Comparison of ENCODE assay signal across 1 cellular context in the genomic region with DNA sequence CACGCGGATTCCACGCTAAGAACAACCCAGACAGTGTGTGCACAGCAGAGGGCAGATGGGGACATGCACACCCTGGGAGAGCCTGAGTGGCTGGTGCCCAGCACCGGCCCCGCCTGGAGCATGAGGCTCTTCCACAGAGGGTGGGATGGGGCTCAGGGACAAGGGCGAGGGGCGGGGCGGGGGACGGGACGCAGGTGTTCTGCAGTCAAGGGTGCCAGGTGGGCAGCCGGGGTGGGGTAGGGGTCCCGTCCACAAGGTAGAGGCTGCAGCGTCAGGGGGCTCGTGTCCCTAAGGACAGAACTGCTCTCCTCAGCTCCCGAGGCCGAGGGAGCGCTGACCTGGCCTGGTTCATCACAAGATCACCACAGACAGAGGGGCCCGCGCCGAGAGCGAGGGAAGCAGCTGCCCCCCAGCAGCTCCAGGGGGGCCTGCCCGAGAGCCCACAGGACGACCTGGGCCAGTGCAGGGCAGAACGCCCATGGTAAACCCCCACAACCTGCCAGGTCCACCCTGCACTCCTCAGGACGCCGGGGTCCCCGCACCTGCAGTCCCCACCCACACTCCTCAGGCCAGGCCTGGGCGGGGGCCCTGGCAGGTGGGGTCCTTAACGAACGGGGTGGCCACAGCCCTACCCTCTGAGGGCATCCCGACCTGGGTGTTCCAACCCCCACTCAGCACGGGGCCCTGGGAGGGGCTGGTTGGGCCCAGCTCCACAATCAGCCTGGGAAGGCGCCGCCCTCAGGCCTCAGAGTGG.
A peak's percentile ranks its signal among the peaks of the same experiment; 100 is the strongest.
TF ChIP-seq lines count a peak whose summit lies in the region.

No MANE protein-coding gene starts in this region.

TF ChIP-seq in HEK293, 187 proteins besides CTCF, POLR2A, EP300 and RAD21 (continued from another document):
- TF ChIP-seq MEIS1 (CRISPR knock-in tag; IDR thresholded peaks at IDR 0.05; ENCODE audit: borderline replicate concordance) (no peak), TCF7L2 (IDR thresholded peaks at IDR 0.05; ENCODE audit: borderline replicate concordance, low read depth, low read length) (no peak), YY2 (tag by site-specific recombination; IDR thresholded peaks at IDR 0.05) (no peak), ZNF366 (tag by site-specific recombination; conservative IDR thresholded peaks at IDR 0.05) (0 out of 2 replicates have a peak, but pooled peaks have one; percentile 0), ZNF37A (tag by site-specific recombination; IDR thresholded peaks at IDR 0.05) (no peak), ZNF423 (tag by site-specific recombination; IDR thresholded peaks at IDR 0.05) (no peak), ZNF223 (tag by site-specific recombination; IDR thresholded peaks at IDR 0.05) (no peak), SP2 (tag by site-specific recombination; IDR thresholded peaks at IDR 0.05) (no peak), ZNF211 (tag by site-specific recombination; IDR thresholded peaks at IDR 0.05; ENCODE audit: low read depth) (no peak), ZNF433 (tag by site-specific recombination; IDR thresholded peaks at IDR 0.05; ENCODE audit: low read depth) (no peak), ZNF248 (tag by site-specific recombination; IDR thresholded peaks at IDR 0.05) (no peak)
- TF ChIP-seq, protein P1, sequence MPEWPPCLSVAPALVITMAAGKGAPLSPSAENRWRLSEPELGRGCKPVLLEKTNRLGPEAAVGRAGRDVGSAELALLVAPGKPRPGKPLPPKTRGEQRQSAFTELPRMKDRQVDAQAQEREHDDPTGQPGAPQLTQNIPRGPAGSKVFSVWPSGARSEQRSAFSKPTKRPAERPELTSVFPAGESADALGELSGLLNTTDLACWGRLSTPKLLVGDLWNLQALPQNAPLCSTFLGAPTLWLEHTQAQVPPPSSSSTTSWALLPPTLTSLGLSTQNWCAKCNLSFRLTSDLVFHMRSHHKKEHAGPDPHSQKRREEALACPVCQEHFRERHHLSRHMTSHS (tag by site-specific recombination; IDR thresholded peaks at IDR 0.05) = no peak
- TF ChIP-seq, protein P2, sequence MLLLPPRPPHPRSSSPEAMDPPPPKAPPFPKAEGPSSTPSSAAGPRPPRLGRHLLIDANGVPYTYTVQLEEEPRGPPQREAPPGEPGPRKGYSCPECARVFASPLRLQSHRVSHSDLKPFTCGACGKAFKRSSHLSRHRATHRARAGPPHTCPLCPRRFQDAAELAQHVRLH (tag by site-specific recombination; IDR thresholded peaks at IDR 0.05) = no peak
- TF ChIP-seq, protein P3, sequence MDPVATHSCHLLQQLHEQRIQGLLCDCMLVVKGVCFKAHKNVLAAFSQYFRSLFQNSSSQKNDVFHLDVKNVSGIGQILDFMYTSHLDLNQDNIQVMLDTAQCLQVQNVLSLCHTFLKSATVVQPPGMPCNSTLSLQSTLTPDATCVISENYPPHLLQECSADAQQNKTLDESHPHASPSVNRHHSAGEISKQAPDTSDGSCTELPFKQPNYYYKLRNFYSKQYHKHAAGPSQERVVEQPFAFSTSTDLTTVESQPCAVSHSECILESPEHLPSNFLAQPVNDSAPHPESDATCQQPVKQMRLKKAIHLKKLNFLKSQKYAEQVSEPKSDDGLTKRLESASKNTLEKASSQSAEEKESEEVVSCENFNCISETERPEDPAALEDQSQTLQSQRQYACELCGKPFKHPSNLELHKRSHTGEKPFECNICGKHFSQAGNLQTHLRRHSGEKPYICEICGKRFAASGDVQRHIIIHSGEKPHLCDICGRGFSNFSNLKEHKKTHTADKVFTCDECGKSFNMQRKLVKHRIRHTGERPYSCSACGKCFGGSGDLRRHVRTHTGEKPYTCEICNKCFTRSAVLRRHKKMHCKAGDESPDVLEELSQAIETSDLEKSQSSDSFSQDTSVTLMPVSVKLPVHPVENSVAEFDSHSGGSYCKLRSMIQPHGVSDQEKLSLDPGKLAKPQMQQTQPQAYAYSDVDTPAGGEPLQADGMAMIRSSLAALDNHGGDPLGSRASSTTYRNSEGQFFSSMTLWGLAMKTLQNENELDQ (tag by site-specific recombination; IDR thresholded peaks at IDR 0.05; ENCODE audit: low read depth) = no peak
- TF ChIP-seq, protein P4, sequence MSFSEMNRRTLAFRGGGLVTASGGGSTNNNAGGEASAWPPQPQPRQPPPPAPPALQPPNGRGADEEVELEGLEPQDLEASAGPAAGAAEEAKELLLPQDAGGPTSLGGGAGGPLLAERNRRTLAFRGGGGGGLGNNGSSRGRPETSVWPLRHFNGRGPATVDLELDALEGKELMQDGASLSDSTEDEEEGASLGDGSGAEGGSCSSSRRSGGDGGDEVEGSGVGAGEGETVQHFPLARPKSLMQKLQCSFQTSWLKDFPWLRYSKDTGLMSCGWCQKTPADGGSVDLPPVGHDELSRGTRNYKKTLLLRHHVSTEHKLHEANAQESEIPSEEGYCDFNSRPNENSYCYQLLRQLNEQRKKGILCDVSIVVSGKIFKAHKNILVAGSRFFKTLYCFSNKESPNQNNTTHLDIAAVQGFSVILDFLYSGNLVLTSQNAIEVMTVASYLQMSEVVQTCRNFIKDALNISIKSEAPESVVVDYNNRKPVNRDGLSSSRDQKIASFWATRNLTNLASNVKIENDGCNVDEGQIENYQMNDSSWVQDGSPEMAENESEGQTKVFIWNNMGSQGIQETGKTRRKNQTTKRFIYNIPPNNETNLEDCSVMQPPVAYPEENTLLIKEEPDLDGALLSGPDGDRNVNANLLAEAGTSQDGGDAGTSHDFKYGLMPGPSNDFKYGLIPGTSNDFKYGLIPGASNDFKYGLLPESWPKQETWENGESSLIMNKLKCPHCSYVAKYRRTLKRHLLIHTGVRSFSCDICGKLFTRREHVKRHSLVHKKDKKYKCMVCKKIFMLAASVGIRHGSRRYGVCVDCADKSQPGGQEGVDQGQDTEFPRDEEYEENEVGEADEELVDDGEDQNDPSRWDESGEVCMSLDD (tag by site-specific recombination; IDR thresholded peaks at IDR 0.05) = no peak
- TF ChIP-seq, protein P5, sequence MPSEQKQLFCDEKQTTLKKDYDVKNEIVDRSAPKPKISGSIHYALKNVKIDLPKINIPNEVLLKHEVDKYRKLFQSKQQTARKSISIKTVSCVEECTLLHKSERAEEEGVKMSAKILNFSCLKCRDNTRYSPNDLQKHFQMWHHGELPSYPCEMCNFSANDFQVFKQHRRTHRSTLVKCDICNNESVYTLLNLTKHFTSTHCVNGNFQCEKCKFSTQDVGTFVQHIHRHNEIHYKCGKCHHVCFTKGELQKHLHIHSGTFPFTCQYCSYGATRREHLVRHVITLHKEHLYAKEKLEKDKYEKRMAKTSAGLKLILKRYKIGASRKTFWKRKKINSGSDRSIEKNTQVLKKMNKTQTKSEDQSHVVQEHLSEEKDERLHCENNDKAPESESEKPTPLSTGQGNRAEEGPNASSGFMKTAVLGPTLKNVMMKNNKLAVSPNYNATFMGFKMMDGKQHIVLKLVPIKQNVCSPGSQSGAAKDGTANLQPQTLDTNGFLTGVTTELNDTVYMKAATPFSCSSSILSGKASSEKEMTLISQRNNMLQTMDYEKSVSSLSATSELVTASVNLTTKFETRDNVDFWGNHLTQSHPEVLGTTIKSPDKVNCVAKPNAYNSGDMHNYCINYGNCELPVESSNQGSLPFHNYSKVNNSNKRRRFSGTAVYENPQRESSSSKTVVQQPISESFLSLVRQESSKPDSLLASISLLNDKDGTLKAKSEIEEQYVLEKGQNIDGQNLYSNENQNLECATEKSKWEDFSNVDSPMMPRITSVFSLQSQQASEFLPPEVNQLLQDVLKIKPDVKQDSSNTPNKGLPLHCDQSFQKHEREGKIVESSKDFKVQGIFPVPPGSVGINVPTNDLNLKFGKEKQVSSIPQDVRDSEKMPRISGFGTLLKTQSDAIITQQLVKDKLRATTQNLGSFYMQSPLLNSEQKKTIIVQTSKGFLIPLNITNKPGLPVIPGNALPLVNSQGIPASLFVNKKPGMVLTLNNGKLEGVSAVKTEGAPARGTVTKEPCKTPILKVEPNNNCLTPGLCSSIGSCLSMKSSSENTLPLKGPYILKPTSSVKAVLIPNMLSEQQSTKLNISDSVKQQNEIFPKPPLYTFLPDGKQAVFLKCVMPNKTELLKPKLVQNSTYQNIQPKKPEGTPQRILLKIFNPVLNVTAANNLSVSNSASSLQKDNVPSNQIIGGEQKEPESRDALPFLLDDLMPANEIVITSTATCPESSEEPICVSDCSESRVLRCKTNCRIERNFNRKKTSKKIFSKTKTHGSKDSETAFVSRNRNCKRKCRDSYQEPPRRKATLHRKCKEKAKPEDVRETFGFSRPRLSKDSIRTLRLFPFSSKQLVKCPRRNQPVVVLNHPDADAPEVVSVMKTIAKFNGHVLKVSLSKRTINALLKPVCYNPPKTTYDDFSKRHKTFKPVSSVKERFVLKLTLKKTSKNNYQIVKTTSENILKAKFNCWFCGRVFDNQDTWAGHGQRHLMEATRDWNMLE (tag by site-specific recombination; conservative IDR thresholded peaks at IDR 0.05; ENCODE audit: low read depth) = no peak
